In genomic region chr1:229886636-229887035, GRCh38 we compare ENCODE assay signal across 20 cellular contexts.
DNase-seq lines count a peak whose midpoint lies in the region; ATAC-seq and TF ChIP-seq lines count a peak whose summit lies in the region.
"Had no signal": no experiment of that assay in that cellular context is flagged by ENCODE, and none has a peak within 500 bp of the region (broad histone marks: within the 10 kb centered on the region; RNA-seq: fewer than 3 reads in every experiment).

No MANE protein-coding gene starts in this region.

- no peak overlapping the region for H3K27ac Mint-ChIP-seq in activated CD8-positive, alpha-beta T cell treated with anti-CD3 and anti-CD28 coated beads, Interleukin-2, amount 10 ng/mL, durations not matched to agents 7 days and 5 days
- no peak overlapping the region for H3K27ac Mint-ChIP-seq in activated CD8-positive, alpha-beta T cell treated with anti-CD3 and anti-CD28 coated beads for 36 hours
- H3K27ac Mint-ChIP-seq in neural progenitor cell: peak overlapping the region; percentile 46
- H3K27ac Mint-ChIP-seq: CD4-positive, alpha-beta memory T cell had no signal

- DNase-seq in activated CD8-positive, alpha-beta T cell treated with anti-CD3 and anti-CD28 coated beads, Interleukin-2, amount 10 ng/mL, durations not matched to agents 7 days and 5 days: peak; percentile 9
- no peak for DNase-seq in activated CD8-positive, alpha-beta T cell treated with anti-CD3 and anti-CD28 coated beads for 36 hours
- DNase-seq in neural progenitor cell (ENCODE audit: low spot score) (no peak), gastrocnemius medialis (no peak), SKM-1 (lab: John Stamatoyannopoulos, UW; ENCODE audit: unreplicated experiment) (no peak)
- no peak for DNase-seq in activated naive CD4-positive, alpha-beta T cell (lab: John Stamatoyannopoulos, UW)
- DNase-seq: 8988T; CD4-positive, alpha-beta memory T cell; GOT3; NCI-H1092 treated with DMSO at 0.1 percent for 48 hours; NCI-H146; NCI-H2029 treated with DMSO at 0.1 percent for 48 hours; NCI-H2171; NCI-H748 treated with DMSO at 0.1 percent for 48 hours; NK-92 treated with Interleukin-12 subunit alpha and Interleukin-12 subunit beta, amount 100 ng/mL, for 24 hours; Peyer's patch had no signal

- CTCF ChIA-PET in activated CD8-positive, alpha-beta T cell treated with anti-CD3 and anti-CD28 coated beads, Interleukin-2, amount 10 ng/mL, durations not matched to agents 7 days and 5 days (lab: Charles Lee): no interaction called here
- CTCF ChIA-PET in activated CD8-positive, alpha-beta T cell treated with anti-CD3 and anti-CD28 coated beads for 36 hours (lab: Charles Lee): interaction anchor here (1.1 kb wide), 1 partner anchor 224 kb away, joined by 3 read pairs; no protein-coding TSS in a partner anchor

- H3K4me1 Mint-ChIP-seq in activated CD8-positive, alpha-beta T cell treated with anti-CD3 and anti-CD28 coated beads, Interleukin-2, amount 10 ng/mL, durations not matched to agents 7 days and 5 days (ENCODE audit: low read depth): no peaks in the 10 kb centered on the region
- no peaks in the 10 kb centered on the region for H3K4me1 Mint-ChIP-seq in activated CD8-positive, alpha-beta T cell treated with anti-CD3 and anti-CD28 coated beads for 36 hours (ENCODE audit: low read depth)
- peaks cover 6% of the 10 kb centered on the region for H3K4me1 Mint-ChIP-seq in neural progenitor cell
- H3K4me1 Mint-ChIP-seq: CD4-positive, alpha-beta memory T cell had no signal

- H2AFZ ChIP-seq in neural progenitor cell (replicated peaks): no peak overlapping the region

- H3F3A ChIP-seq in neural progenitor cell (ENCODE audit: low read depth): no peaks in the 10 kb centered on the region

- H3K9me3 ChIP-seq in neural progenitor cell (ENCODE audit: low read depth) (no peaks in the 10 kb centered on the region), gastrocnemius medialis (no peaks in the 10 kb centered on the region)
- H3K9me3 ChIP-seq: Peyer's patch had no signal

- peaks cover 5% of the 10 kb centered on the region for H3K4me1 ChIP-seq in neural progenitor cell
- H3K4me1 ChIP-seq in gastrocnemius medialis: peaks cover 42 to 56% of the 10 kb centered on the region in 2 donors
- H3K4me1 ChIP-seq: Peyer's patch had no signal

- H3K4me2 ChIP-seq in neural progenitor cell: no peak overlapping the region

- no peaks in the 10 kb centered on the region for H3K79me2 ChIP-seq in neural progenitor cell (ENCODE audit: low read depth)

- POLR2A ChIA-PET in activated CD8-positive, alpha-beta T cell treated with anti-CD3 and anti-CD28 coated beads, Interleukin-2, amount 10 ng/mL, durations not matched to agents 7 days and 5 days (lab: Charles Lee): no interaction called here
- POLR2A ChIA-PET in activated CD8-positive, alpha-beta T cell treated with anti-CD3 and anti-CD28 coated beads for 36 hours (lab: Charles Lee): no interaction called here

- no peaks in the 10 kb centered on the region for H4K20me1 ChIP-seq in neural progenitor cell (ENCODE audit: low read depth)

- H3K27me3 ChIP-seq in neural progenitor cell (no peaks in the 10 kb centered on the region), gastrocnemius medialis (no peaks in the 10 kb centered on the region)
- H3K27me3 ChIP-seq: Peyer's patch had no signal

- no peak for TF ChIP-seq POLR2A in gastrocnemius medialis (IDR thresholded peaks at IDR 0.05)

- intact Hi-C loops in activated CD8-positive, alpha-beta T cell treated with anti-CD3 and anti-CD28 coated beads for 36 hours (cut with micrococcal nuclease): no loop called here
- intact Hi-C loops in gastrocnemius medialis (cut with DNase I; ENCODE audit: low total_unique reads): loop anchor here (1.0 to 10.0 kb wide), 5 partner anchors 22 to 978 kb away; partner anchors contain the start of gene C1orf198

- H3K36me3 ChIP-seq in neural progenitor cell (no peaks in the 10 kb centered on the region), gastrocnemius medialis (no peaks in the 10 kb centered on the region)
- H3K36me3 ChIP-seq: Peyer's patch had no signal

- H3K36me3 Mint-ChIP-seq in activated CD8-positive, alpha-beta T cell treated with anti-CD3 and anti-CD28 coated beads, Interleukin-2, amount 10 ng/mL, durations not matched to agents 7 days and 5 days (ENCODE audit: low read depth): no peaks in the 10 kb centered on the region
- no peaks in the 10 kb centered on the region for H3K36me3 Mint-ChIP-seq in activated CD8-positive, alpha-beta T cell treated with anti-CD3 and anti-CD28 coated beads for 36 hours (ENCODE audit: low read depth)
- H3K36me3 Mint-ChIP-seq in neural progenitor cell: no peaks in the 10 kb centered on the region
- H3K36me3 Mint-ChIP-seq: CD4-positive, alpha-beta memory T cell had no signal

- no peak overlapping the region for H3K9ac ChIP-seq in neural progenitor cell

- H3K9me3 Mint-ChIP-seq in activated CD8-positive, alpha-beta T cell treated with anti-CD3 and anti-CD28 coated beads, Interleukin-2, amount 10 ng/mL, durations not matched to agents 7 days and 5 days (ENCODE audit: insufficient read depth): no peaks in the 10 kb centered on the region
- no peaks in the 10 kb centered on the region for H3K9me3 Mint-ChIP-seq in activated CD8-positive, alpha-beta T cell treated with anti-CD3 and anti-CD28 coated beads for 36 hours
- H3K9me3 Mint-ChIP-seq in neural progenitor cell: peaks cover 2% of the 10 kb centered on the region
- H3K9me3 Mint-ChIP-seq: CD4-positive, alpha-beta memory T cell had no signal

- H3K27me3 Mint-ChIP-seq in activated CD8-positive, alpha-beta T cell treated with anti-CD3 and anti-CD28 coated beads, Interleukin-2, amount 10 ng/mL, durations not matched to agents 7 days and 5 days (ENCODE audit: low read depth): peaks cover 4% of the 10 kb centered on the region
- H3K27me3 Mint-ChIP-seq in activated CD8-positive, alpha-beta T cell treated with anti-CD3 and anti-CD28 coated beads for 36 hours: peaks cover 6% of the 10 kb centered on the region
- peaks cover 9% of the 10 kb centered on the region for H3K27me3 Mint-ChIP-seq in neural progenitor cell (ENCODE audit: insufficient read depth, low read depth)

- H3K27ac ChIP-seq in VCaP: peak overlapping the region; percentile 46
- no peak overlapping the region for H3K27ac ChIP-seq in neural progenitor cell
- peak overlapping the region; percentile 84 to 97 (median 95) for H3K27ac ChIP-seq in gastrocnemius medialis

- in situ Hi-C loops in gastrocnemius medialis (cut with MboI; ENCODE audit: low sequenced_read_pairs in 4 of 4): no loop called here

- no peak for TF ChIP-seq CTCF in activated CD8-positive, alpha-beta T cell treated with anti-CD3 and anti-CD28 coated beads for 36 hours (IDR thresholded peaks at IDR 0.05)
- TF ChIP-seq CTCF in VCaP (conservative IDR thresholded peaks at IDR 0.05): no peak
- no peak for TF ChIP-seq CTCF in neural progenitor cell (IDR thresholded peaks at IDR 0.05)
- no peak for TF ChIP-seq CTCF in gastrocnemius medialis (IDR thresholded peaks at IDR 0.05 in 4 of 5, conservative IDR thresholded peaks at IDR 0.05 in 1 of 5)

- no peak overlapping the region for H3K4me3 ChIP-seq in neural progenitor cell
- no peak overlapping the region for H3K4me3 ChIP-seq in gastrocnemius medialis
- H3K4me3 ChIP-seq: GM12878, K562, Peyer's patch had no signal

- no peak overlapping the region for H3K4me3 Mint-ChIP-seq in activated CD8-positive, alpha-beta T cell treated with anti-CD3 and anti-CD28 coated beads, Interleukin-2, amount 10 ng/mL, durations not matched to agents 7 days and 5 days
- no peak overlapping the region for H3K4me3 Mint-ChIP-seq in activated CD8-positive, alpha-beta T cell treated with anti-CD3 and anti-CD28 coated beads for 36 hours
- no peak overlapping the region for H3K4me3 Mint-ChIP-seq in neural progenitor cell
- H3K4me3 Mint-ChIP-seq: CD4-positive, alpha-beta memory T cell had no signal

- ATAC-seq in activated CD8-positive, alpha-beta T cell treated with anti-CD3 and anti-CD28 coated beads, Interleukin-2, amount 10 ng/mL, durations not matched to agents 7 days and 5 days: no peak
- ATAC-seq in activated CD8-positive, alpha-beta T cell treated with anti-CD3 and anti-CD28 coated beads for 36 hours: no peak
- ATAC-seq in gastrocnemius medialis (no peak), GM19023 (IDR thresholded peaks at IDR 0.05; ENCODE audit: unreplicated experiment) (no peak)
- ATAC-seq: GM12878, K562 had no signal
